Comparison of ENCODE assay signal across 32 cellular contexts in genomic region chr3:149239357-149239936, GRCh38. TPM values are rescaled to one million over a fixed set of nuclear protein-coding genes. Genes with fewer than 3 reads are reported as not detected.
"Had no signal": no experiment of that assay in that cellular context is flagged by ENCODE, and none has a peak within 500 bp of the region (broad histone marks: within the 10 kb centered on the region; RNA-seq: fewer than 3 reads in every experiment).

No MANE protein-coding gene starts in this region.

- H3K9ac ChIP-seq: parathyroid adenoma had no signal

- H3K27me3 ChIP-seq: ovary, suprapubic skin, testis, tibial artery, transverse colon, upper lobe of right lung, uterus had no signal

- H2AFZ ChIP-seq: parathyroid adenoma had no signal

- H3K4me3 Mint-ChIP-seq: naive thymus-derived CD8-positive, alpha-beta T cell; natural killer cell treated with Interleukin-12 subunit alpha and Interleukin-12 subunit beta and Interleukin-15 and Interleukin-18, amount 100 ng/mL, for 72 hours; nephron progenitor cell; neural crest cell; stimulated activated memory B cell treated with anti-CD40 and anti-IgM and Interleukin-4, amounts not matched to agents 10 μg/mL and 1 μg/mL and 100 μg/mL, for 72 hours; stimulated activated naive CD8-positive, alpha-beta T cell treated with anti-CD3 and anti-CD28 coated beads, Interleukin-15, amount 100 ng/mL, for 72 hours; type B pancreatic cell had no signal

- H3K4me1 ChIP-seq: parathyroid adenoma, psoas muscle, suprapubic skin, testis, uterus had no signal

- ATAC-seq: naive thymus-derived CD8-positive, alpha-beta T cell; natural killer cell treated with Interleukin-12 subunit alpha and Interleukin-12 subunit beta and Interleukin-15 and Interleukin-18, amount 100 ng/mL, for 72 hours; psoas muscle; right cardiac atrium; sciatic nerve; stimulated activated memory B cell treated with anti-CD40 and anti-IgM and Interleukin-4, amounts not matched to agents 10 μg/mL and 1 μg/mL and 100 μg/mL, for 72 hours; stimulated activated naive CD8-positive, alpha-beta T cell treated with anti-CD3 and anti-CD28 coated beads, Interleukin-15, amount 100 ng/mL, for 72 hours; stimulated activated naive CD8-positive, alpha-beta T cell treated with anti-CD3 and anti-CD28 coated beads, Interleukin-15, Interleukin-2, amounts not matched to agents 100 U/mL and 50 U/mL, for 24 hours; upper lobe of right lung had no signal

- H3K27ac Mint-ChIP-seq: naive thymus-derived CD8-positive, alpha-beta T cell; nephron progenitor cell; type B pancreatic cell had no signal

- H3K9me3 ChIP-seq: ovary, psoas muscle, spleen, suprapubic skin, testis, tibial artery, transverse colon, upper lobe of right lung, uterus had no signal

- H3K4me2 ChIP-seq: smooth muscle cell had no signal

- H3K4me1 Mint-ChIP-seq: nephron progenitor cell, neural crest cell had no signal

- DNase-seq: naive thymus-derived CD8-positive, alpha-beta T cell; nephron progenitor cell; occipital lobe; ovary; posterior cingulate gyrus; psoas muscle; right cardiac atrium; spleen; stimulated activated CD4-positive, alpha-beta T cell treated with anti-CD3 and anti-CD28 coated beads, Interleukin-12 subunit alpha, Interleukin-12 subunit beta, amount 100 ng/mL, for 4 hours; stimulated activated CD4-positive, alpha-beta T cell treated with anti-CD3 and anti-CD28 coated beads, Interleukin-1b, Interleukin-23, amount 100 ng/mL, for 48 hours; stimulated activated CD4-positive, alpha-beta T cell treated with anti-CD3 and anti-CD28 coated beads, Interleukin-4, amount 100 ng/mL, for 1 hour; stimulated activated CD4-positive, alpha-beta T cell treated with anti-CD3 and anti-CD28 coated beads, Interleukin-4, amount 100 ng/mL, for 4 hours; stimulated activated CD8-positive, alpha-beta memory T cell treated with anti-CD3 and anti-CD28 coated beads, Interleukin-4, amount 100 ng/mL, for 48 hours; stimulated activated naive CD4-positive, alpha-beta T cell; stimulated activated naive CD8-positive, alpha-beta T cell treated with anti-CD3 and anti-CD28 coated beads, Interleukin-15, amount 100 ng/mL, for 72 hours; stimulated activated naive CD8-positive, alpha-beta T cell treated with anti-CD3 and anti-CD28 coated beads, Interleukin-15, Interleukin-2, amounts not matched to agents 100 U/mL and 50 U/mL, for 24 hours; substantia nigra; testis; tibial artery; transverse colon; upper lobe of right lung; uterus had no signal

- H3K79me2 ChIP-seq: parathyroid adenoma had no signal

- H3K36me3 ChIP-seq: ovary, spleen, suprapubic skin, tibial artery, transverse colon, upper lobe of right lung, uterus had no signal

- H3K9me3 Mint-ChIP-seq: naive thymus-derived CD8-positive, alpha-beta T cell; natural killer cell treated with Interleukin-12 subunit alpha and Interleukin-12 subunit beta and Interleukin-15 and Interleukin-18, amount 100 ng/mL, for 72 hours; nephron progenitor cell; stimulated activated memory B cell treated with anti-CD40 and anti-IgM and Interleukin-4, amounts not matched to agents 10 μg/mL and 1 μg/mL and 100 μg/mL, for 72 hours; stimulated activated naive CD8-positive, alpha-beta T cell treated with anti-CD3 and anti-CD28 coated beads, Interleukin-15, amount 100 ng/mL, for 72 hours had no signal

- H3K27me3 Mint-ChIP-seq: progenitor cell of endocrine pancreas; stimulated activated memory B cell treated with anti-CD40 and anti-IgM and Interleukin-4, amounts not matched to agents 10 μg/mL and 1 μg/mL and 100 μg/mL, for 72 hours; type B pancreatic cell had no signal

- H3K4me3 ChIP-seq: ovary, psoas muscle, skin epidermis, smooth muscle cell, spleen, suprapubic skin, testis, tibial artery, transverse colon, upper lobe of right lung, uterus had no signal

- H3K27ac ChIP-seq: ovary, parathyroid adenoma, psoas muscle, skin epidermis, spleen, suprapubic skin, testis, tibial artery, transverse colon, upper lobe of right lung, uterus had no signal

- H3K36me3 Mint-ChIP-seq: naive thymus-derived CD8-positive, alpha-beta T cell; natural killer cell treated with Interleukin-12 subunit alpha and Interleukin-12 subunit beta and Interleukin-15 and Interleukin-18, amount 100 ng/mL, for 72 hours; stimulated activated memory B cell treated with anti-CD40 and anti-IgM and Interleukin-4, amounts not matched to agents 10 μg/mL and 1 μg/mL and 100 μg/mL, for 72 hours had no signal

RNA-seq across cellular contexts. Expression of gene CP, which starts 17.8 kb away (rescaled TPM):
- total RNA-seq: naive thymus-derived CD8-positive, alpha-beta T cell; natural killer cell treated with Interleukin-12 subunit alpha and Interleukin-12 subunit beta and Interleukin-15 and Interleukin-18, amount 100 ng/mL, for 72 hours had no signal
- polyA plus RNA-seq: smooth muscle cell had no signal
